9 cellular contexts compared by ENCODE assay signal in the genomic region with DNA sequence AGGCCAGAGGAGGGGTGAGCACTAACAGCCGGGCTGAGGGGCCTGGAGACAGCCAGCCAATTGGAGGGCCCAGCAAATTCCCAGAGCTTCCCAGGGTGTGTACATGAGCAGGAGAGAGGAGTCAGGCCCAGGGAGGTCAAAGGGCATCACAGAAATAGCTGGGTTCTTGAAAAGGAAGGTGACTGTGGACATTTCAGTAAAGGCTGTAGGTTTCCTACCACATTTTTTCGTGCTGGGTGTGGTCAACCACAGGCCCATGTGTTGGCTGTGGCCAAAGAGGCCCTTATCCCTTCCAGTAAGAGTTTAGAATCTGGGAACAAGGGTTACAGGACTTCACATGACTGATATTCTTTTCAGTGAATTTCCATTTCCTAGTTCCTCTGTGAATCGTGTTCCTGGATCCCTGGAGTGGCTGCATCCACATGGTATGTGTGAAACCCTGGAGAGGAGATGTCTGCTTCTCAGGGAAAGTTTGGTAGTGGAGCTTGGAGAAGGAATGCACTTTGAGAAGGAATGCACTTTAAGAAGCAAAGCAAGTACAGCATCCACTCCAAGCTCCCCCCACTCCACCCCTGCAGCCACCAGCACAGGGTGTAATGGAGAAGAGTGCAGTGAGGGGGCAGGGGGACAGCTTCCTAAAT.
DNase-seq lines count a peak whose midpoint lies in the region; ATAC-seq, FAIRE-seq and TF ChIP-seq lines count a peak whose summit lies in the region.
"Had no signal": no experiment of that assay in that cellular context is flagged by ENCODE, and none has a peak within 500 bp of the region (broad histone marks: within the 10 kb centered on the region; RNA-seq: fewer than 3 reads in every experiment).

No MANE protein-coding gene starts in this region.

- H3K4me1 ChIP-seq in Caco-2, result peaks cover 18% of the 10 kb centered on the region
- H3K4me1 ChIP-seq in H1 (replicated peaks in 1 of 4; ENCODE audit: control insufficient read depth in 3 of 4, insufficient read depth in 4 of 4, low read length in 3 of 4), result peaks cover 0 to 4% (median 2%) of the 10 kb centered on the region in 4 experiments; a peak in 2 of 7 replicates
- peaks cover 7% of the 10 kb centered on the region for H3K4me1 ChIP-seq in GM23338 (ENCODE audit: insufficient read depth)

- no peak overlapping the region for H4K91ac ChIP-seq in H1 (replicated peaks; ENCODE audit: insufficient read length, low read length)

- H2BK120ac ChIP-seq in H1 (replicated peaks; ENCODE audit: low read depth, low read length), result no peak overlapping the region

- no peak for FAIRE-seq in H1 (lab: Jason Lieb, UNC)

- no peaks in the 10 kb centered on the region for H3K9me2 ChIP-seq in GM23338 (ENCODE audit: insufficient read depth)

- no peak overlapping the region; the same call in 1 of the 2 replicates for H3K18ac ChIP-seq in H1 (ENCODE audit: extremely low read depth, low read length)

- no peak overlapping the region for H3K4ac ChIP-seq in H1 (replicated peaks; ENCODE audit: insufficient read length, low read depth, low read length)

- H3K4me3 ChIP-seq in Caco-2 (ENCODE audit: low read depth, low read length), result no peak overlapping the region
- H3K4me3 ChIP-seq in NB4 (ENCODE audit: low read depth, low read length), result no peak overlapping the region
- no peak overlapping the region for H3K4me3 ChIP-seq in H1 (ENCODE audit: extremely low read depth in 1 of 4, insufficient read depth in 2 of 4, low read depth in 3 of 4, low read length in 4 of 4)
- no peak overlapping the region for H3K4me3 ChIP-seq in GM23338

- TF ChIP-seq CTCF in Caco-2 (IDR thresholded peaks at IDR 0.05; ENCODE audit: insufficient read depth in 1 of 2, low read depth in 1 of 2, low read length in 1 of 2, severe bottlenecking in 1 of 2, unreplicated experiment in 1 of 2), result no peak
- no peak for TF ChIP-seq CTCF in NB4 (IDR thresholded peaks at IDR 0.05; ENCODE audit: low read depth, low read length)
- no peak for TF ChIP-seq CTCF in H1 (IDR thresholded peaks at IDR 0.05; ENCODE audit: control extremely low read depth in 1 of 3, insufficient read depth in 1 of 3, low read depth in 1 of 3, low read length in 3 of 3)
- TF ChIP-seq CTCF in omental fat pad (IDR thresholded peaks at IDR 0.05), result no peak
- TF ChIP-seq CTCF in GM23338 (conservative IDR thresholded peaks at IDR 0.05; ENCODE audit: low read depth in 2 of 2), result no peak

- TF ChIP-seq POLR2A in NB4 (IDR thresholded peaks at IDR 0.05; ENCODE audit: extremely low read depth, insufficient read length) (no peak), H1 (IDR thresholded peaks at IDR 0.05; ENCODE audit: control extremely low read depth in 1 of 2, low read depth in 2 of 2, low read length in 2 of 2) (no peak)

- no peak overlapping the region for H3K9ac ChIP-seq in H1 (replicated peaks in 1 of 4; ENCODE audit: extremely low read depth in 1 of 4, low read depth in 3 of 4, low read length in 3 of 4)

- H3K9me3 Mint-ChIP-seq in Caco-2 (ENCODE audit: unreplicated experiment) (no peaks in the 10 kb centered on the region), GM23338 (no peaks in the 10 kb centered on the region)
- H3K9me3 Mint-ChIP-seq: activated naive CD4-positive, alpha-beta T cell treated with anti-CD3 and anti-CD28 coated beads, Interleukin-2, amount 50 U/mL, for 24 hours had no signal

- H2BK12ac ChIP-seq in H1 (ENCODE audit: low read depth, low read length), result no peak overlapping the region; the same call in 1 of the 2 replicates

- no TSS peak for BruUV-seq in Caco-2 (replicated peaks; lab: Mats Ljungman, UMichigan)

- H3K27ac ChIP-seq in H1 (ENCODE audit: low read depth, low read length), result no peak overlapping the region
- H3K27ac ChIP-seq in substantia nigra (ENCODE audit: low read depth, low read length, poor library complexity, severe bottlenecking), result no peak overlapping the region
- no peak overlapping the region for H3K27ac ChIP-seq in GM23338 (ENCODE audit: low read depth)

- H3K4me3 Mint-ChIP-seq in Caco-2 (ENCODE audit: unreplicated experiment) (peak overlapping the region; percentile 47), GM23338 (no peak overlapping the region)
- H3K4me3 Mint-ChIP-seq: activated naive CD4-positive, alpha-beta T cell treated with anti-CD3 and anti-CD28 coated beads, Interleukin-2, amount 50 U/mL, for 24 hours had no signal

- no peaks in the 10 kb centered on the region for H3F3A ChIP-seq in GM23338 (replicated peaks; ENCODE audit: low read depth)

- no peak overlapping the region for H4K5ac ChIP-seq in H1 (ENCODE audit: insufficient read length, low read depth, low read length)

- intact Hi-C loops in Caco-2 (cut with micrococcal nuclease; ENCODE audit: unreplicated experiment), result loop anchor here (5.0 kb wide), 1 partner anchor 67 kb away; no protein-coding TSS in a partner anchor

- H2BK15ac ChIP-seq in H1 (ENCODE audit: low read length), result no peak overlapping the region

- H3K4me2 ChIP-seq in H1 (ENCODE audit: insufficient read depth in 1 of 2, low read depth in 2 of 2, low read length in 2 of 2), result no peak overlapping the region
- no peak overlapping the region for H3K4me2 ChIP-seq in GM23338

- H3K27me3 Mint-ChIP-seq in Caco-2 (ENCODE audit: insufficient read depth, unreplicated experiment) (no peaks in the 10 kb centered on the region), GM23338 (ENCODE audit: insufficient read depth, low read depth, poor library complexity) (peaks cover 2% of the 10 kb centered on the region)
- H3K27me3 Mint-ChIP-seq: activated naive CD4-positive, alpha-beta T cell treated with anti-CD3 and anti-CD28 coated beads, Interleukin-2, amount 50 U/mL, for 24 hours had no signal

- no peak overlapping the region for H3K56ac ChIP-seq in H1 (replicated peaks; ENCODE audit: insufficient read length, low read depth, low read length)

- no peak overlapping the region for H3K14ac ChIP-seq in H1 (ENCODE audit: insufficient read length)

- 0 out of 2 replicates have a peak overlapping the region, but pooled peaks have one; percentile 22 for H4K8ac ChIP-seq in H1 (ENCODE audit: extremely low read depth, insufficient read depth, low read length)

- WGBS in H1 (ENCODE audit: extremely low coverage in 1 of 2, insufficient coverage in 1 of 2, insufficient read length in 1 of 2, insufficient replicate concordance in 2 of 2, low coverage in 1 of 2, low lambda C conversion rate in 2 of 2, missing lambda C conversion rate in 1 of 2), 2 experiments, result 88% methylated on average over 3 of the region's 3 CpGs; no CpG with 5 or more reads in 1 of the 2 experiments

- H2BK20ac ChIP-seq in H1 (ENCODE audit: low read length), result no peak overlapping the region

- peaks cover 14% of the 10 kb centered on the region for H3K4me1 Mint-ChIP-seq in Caco-2 (ENCODE audit: low read depth, unreplicated experiment)
- H3K4me1 Mint-ChIP-seq in GM23338, result peaks cover 14% of the 10 kb centered on the region

- H4K20me1 ChIP-seq in H1 (replicated peaks in 1 of 2; ENCODE audit: control insufficient read depth in 1 of 2, insufficient read depth in 2 of 2, low read length in 2 of 2), result no peaks in the 10 kb centered on the region
- H4K20me1 ChIP-seq in GM23338 (replicated peaks; ENCODE audit: insufficient read depth), result no peaks in the 10 kb centered on the region

- no peak for TF ChIP-seq RAD21 in H1 (IDR thresholded peaks at IDR 0.05 in 1 of 2, conservative IDR thresholded peaks at IDR 0.05 in 1 of 2; ENCODE audit: low read depth in 2 of 2, low read length in 2 of 2)

- ATAC-seq in omental fat pad (ENCODE audit: low FRiP score), result peak; percentile 10
- no peak for ATAC-seq in GM23338

- H3K27ac Mint-ChIP-seq in Caco-2 (ENCODE audit: unreplicated experiment) (peak overlapping the region; percentile 60), GM23338 (no peak overlapping the region)
- H3K27ac Mint-ChIP-seq: activated naive CD4-positive, alpha-beta T cell treated with anti-CD3 and anti-CD28 coated beads, Interleukin-2, amount 50 U/mL, for 24 hours had no signal

- H2AFZ ChIP-seq in H1 (ENCODE audit: low read length) (no peak overlapping the region), GM23338 (no peak overlapping the region)

- POLR2A ChIA-PET in Caco-2 (lab: Charles Lee) (no interaction called here), H1 (lab: Charles Lee; ENCODE audit: partially characterized antibody) (interaction anchor here (1.0 to 1.8 kb wide), 3 partner anchors 8 to 12 kb away, joined by 3 to 5 read pairs (median 4); no protein-coding TSS in a partner anchor)

- no peaks in the 10 kb centered on the region for H3K23me2 ChIP-seq in H1 (ENCODE audit: low read depth, low read length)

- H3K36me3 ChIP-seq in Caco-2 (ENCODE audit: control insufficient read depth, insufficient read depth, low read length), result no peaks in the 10 kb centered on the region
- no peaks in the 10 kb centered on the region for H3K36me3 ChIP-seq in H1 (ENCODE audit: control insufficient read depth in 2 of 4, insufficient read depth in 4 of 4, low read length in 3 of 4)
- no peaks in the 10 kb centered on the region for H3K36me3 ChIP-seq in GM23338 (ENCODE audit: insufficient read depth)

- H3K23ac ChIP-seq in H1 (ENCODE audit: insufficient read length), result no peak overlapping the region

- H3K79me1 ChIP-seq in H1 (ENCODE audit: low read depth, low read length), result no peaks in the 10 kb centered on the region

- peak overlapping the region; percentile 9; the same call in 1 of the 2 replicates for H2AK5ac ChIP-seq in H1 (ENCODE audit: low read depth, low read length)

- TF ChIP-seq EP300 in H1 (IDR thresholded peaks at IDR 0.05; ENCODE audit: borderline replicate concordance in 1 of 2, low read depth in 2 of 2, low read length in 2 of 2), result no peak

- CTCF ChIA-PET in Caco-2 (lab: Charles Lee), result interaction anchor here (0.6 to 1.5 kb wide), 2 partner anchors 21 to 1854 kb away, joined by 3 to 7 read pairs; partner anchors contain the start of gene PLXNA1
- CTCF ChIA-PET in H1 (lab: Charles Lee; ENCODE audit: partially characterized antibody), result interaction anchor here (0.6 to 1.9 kb wide), 10 partner anchors 8 to 184 kb away, joined by 3 to 7 read pairs (median 3); no protein-coding TSS in a partner anchor

- H3K36me3 Mint-ChIP-seq in Caco-2 (ENCODE audit: insufficient read depth, unreplicated experiment), result peaks cover 23% of the 10 kb centered on the region
- H3K36me3 Mint-ChIP-seq in GM23338 (ENCODE audit: low read depth), result no peaks in the 10 kb centered on the region
- H3K36me3 Mint-ChIP-seq: activated naive CD4-positive, alpha-beta T cell treated with anti-CD3 and anti-CD28 coated beads, Interleukin-2, amount 50 U/mL, for 24 hours had no signal

- H3K9me3 ChIP-seq in Caco-2 (no peaks in the 10 kb centered on the region), H1 (ENCODE audit: insufficient read depth in 2 of 2, low read depth in 1 of 2, low read length in 1 of 2) (no peaks in the 10 kb centered on the region)

- H3K79me2 ChIP-seq in H1 (ENCODE audit: control insufficient read depth in 1 of 2, insufficient read depth in 2 of 2, low read length in 2 of 2) (no peaks in the 10 kb centered on the region), GM23338 (replicated peaks; ENCODE audit: insufficient read depth) (no peaks in the 10 kb centered on the region)

- H3K27me3 ChIP-seq in Caco-2 (replicated peaks; ENCODE audit: control insufficient read depth, insufficient read depth, low read length) (no peaks in the 10 kb centered on the region), H1 (replicated peaks in 1 of 4; ENCODE audit: control insufficient read depth in 3 of 4, extremely low read depth in 1 of 4, insufficient read depth in 3 of 4, low read length in 3 of 4) (no peaks in the 10 kb centered on the region), GM23338 (ENCODE audit: insufficient read depth) (no peaks in the 10 kb centered on the region)

- peak; percentile 41 to 78 for DNase-seq in Caco-2
- DNase-seq in NB4 (ENCODE audit: low read depth), result peak; percentile 58
- no peak for DNase-seq in H1 (ENCODE audit: low read depth in 1 of 2, low spot score in 2 of 2)
- no peak for DNase-seq in omental fat pad (ENCODE audit: low spot score)
- no peak for DNase-seq in NCI-H128 (lab: John Stamatoyannopoulos, UW; ENCODE audit: unreplicated experiment)
- no peak for DNase-seq in NCI-H82 (lab: John Stamatoyannopoulos, UW)
- DNase-seq in substantia nigra (lab: John Stamatoyannopoulos, UW), result no peak
- DNase-seq in GM23338 (ENCODE audit: low spot score), result no peak

- no peak overlapping the region for H2BK5ac ChIP-seq in H1 (ENCODE audit: low read depth, low read length)

Comparison
In these comparisons a context has a peak if more than half of its experiments do, and no peak if none do; other contexts are left out.
1. DNase-seq: peak in Caco-2 (2 of 2) and NB4 (single experiment); none in H1 (0 of 2), omental fat pad (single experiment), NCI-H128 (single experiment), NCI-H82 (single experiment), substantia nigra (0 of 49) and GM23338 (single experiment).